Comparison of ENCODE assay signal across 17 cellular contexts in genomic region chr14:80906336-80906735, GRCh38. TPM values are rescaled to one million over a fixed set of nuclear protein-coding genes. Genes with fewer than 3 reads are reported as not detected.
A peak's percentile ranks its signal among the peaks of the same experiment; 100 is the strongest.
DNase-seq lines count a peak whose midpoint lies in the region; ATAC-seq and TF ChIP-seq lines count a peak whose summit lies in the region.
"Had no signal": no experiment of that assay in that cellular context is flagged by ENCODE, and none has a peak within 500 bp of the region (broad histone marks: within the 10 kb centered on the region; RNA-seq: fewer than 3 reads in every experiment).

No MANE protein-coding gene starts in this region.

- H3K36me3 ChIP-seq in lower lobe of right lung, result no peaks in the 10 kb centered on the region

- H3K27me3 Mint-ChIP-seq in nephron progenitor cell (ENCODE audit: low read depth, poor library complexity), result no peaks in the 10 kb centered on the region
- H3K27me3 Mint-ChIP-seq: CD8-positive, alpha-beta memory T cell had no signal

- peak overlapping the region; percentile 21 for H3K27ac Mint-ChIP-seq in nephron progenitor cell

- TF ChIP-seq CTCF in nephron progenitor cell (IDR thresholded peaks at IDR 0.05), result no peak
- TF ChIP-seq CTCF in lower lobe of right lung (IDR thresholded peaks at IDR 0.05), result no peak

- no peaks in the 10 kb centered on the region for H3K4me1 ChIP-seq in lower lobe of right lung
- H3K4me1 ChIP-seq: BLaER1 had no signal

- peak; percentile 35 for DNase-seq in NCI-H2171 treated with DMSO at 0.1 percent for 48 hours (lab: John Stamatoyannopoulos, UW)
- DNase-seq in NCI-H2171 (lab: John Stamatoyannopoulos, UW), result no peak
- DNase-seq in fibroblast of peridontal ligament (ENCODE audit: extremely low read depth), result peak; percentile 8
- DNase-seq in nephron progenitor cell, result no peak
- no peak for DNase-seq in lower lobe of right lung
- no peak for DNase-seq in cerebellar cortex (ENCODE audit: low spot score)
- no peak for DNase-seq in NCI-H146 (lab: John Stamatoyannopoulos, UW)
- DNase-seq: AML-193; CD8-positive, alpha-beta memory T cell; DMS53; GF-D8; HCEC 1CT had no signal

- H3K9me3 ChIP-seq in lower lobe of right lung, result no peaks in the 10 kb centered on the region
- H3K9me3 ChIP-seq: BLaER1 had no signal

- intact Hi-C loops in lower lobe of right lung (cut with DNase I), result no loop called here

- H3K27ac ChIP-seq in lower lobe of right lung, result no peak overlapping the region
- H3K27ac ChIP-seq: 22Rv1, BLaER1, HL-60 had no signal

- no peak overlapping the region for H3K4me3 ChIP-seq in lower lobe of right lung
- H3K4me3 ChIP-seq: BLaER1 had no signal

- no peaks in the 10 kb centered on the region for H3K27me3 ChIP-seq in lower lobe of right lung (ENCODE audit: low read depth)
- H3K27me3 ChIP-seq: BLaER1 had no signal

- ATAC-seq in lower lobe of right lung, result no peak

- H3K9me3 Mint-ChIP-seq in nephron progenitor cell, result no peaks in the 10 kb centered on the region
- H3K9me3 Mint-ChIP-seq: CD8-positive, alpha-beta memory T cell had no signal

- peaks cover 23% of the 10 kb centered on the region for H3K36me3 Mint-ChIP-seq in nephron progenitor cell (ENCODE audit: low read depth)

- no peaks in the 10 kb centered on the region for H3K4me1 Mint-ChIP-seq in nephron progenitor cell

- H3K4me3 Mint-ChIP-seq in nephron progenitor cell, result no peak overlapping the region
- H3K4me3 Mint-ChIP-seq: CD8-positive, alpha-beta memory T cell had no signal

RNA-seq across cellular contexts. Expression of gene CEP128, which starts 35.2 kb away (rescaled TPM):
- total RNA-seq in lower lobe of right lung, result 11.5 TPM

RNA-seq across cellular contexts. Expression of gene TSHR, which starts 49.1 kb away (rescaled TPM):
- not detected for total RNA-seq in lower lobe of right lung
- total RNA-seq: A673; CD8-positive, alpha-beta memory T cell; H4 had no signal

Comparison
In these comparisons a context has a peak if more than half of its experiments do, and no peak if none do; other contexts are left out.
1. DNase-seq: peak in NCI-H2171 treated with DMSO at 0.1 percent for 48 hours (single experiment) and fibroblast of peridontal ligament (single experiment); none in NCI-H2171 (single experiment), nephron progenitor cell (single experiment), lower lobe of right lung (single experiment), cerebellar cortex (single experiment) and NCI-H146 (single experiment).